ENCODE assay signal across 9 cellular contexts in the genomic region with DNA sequence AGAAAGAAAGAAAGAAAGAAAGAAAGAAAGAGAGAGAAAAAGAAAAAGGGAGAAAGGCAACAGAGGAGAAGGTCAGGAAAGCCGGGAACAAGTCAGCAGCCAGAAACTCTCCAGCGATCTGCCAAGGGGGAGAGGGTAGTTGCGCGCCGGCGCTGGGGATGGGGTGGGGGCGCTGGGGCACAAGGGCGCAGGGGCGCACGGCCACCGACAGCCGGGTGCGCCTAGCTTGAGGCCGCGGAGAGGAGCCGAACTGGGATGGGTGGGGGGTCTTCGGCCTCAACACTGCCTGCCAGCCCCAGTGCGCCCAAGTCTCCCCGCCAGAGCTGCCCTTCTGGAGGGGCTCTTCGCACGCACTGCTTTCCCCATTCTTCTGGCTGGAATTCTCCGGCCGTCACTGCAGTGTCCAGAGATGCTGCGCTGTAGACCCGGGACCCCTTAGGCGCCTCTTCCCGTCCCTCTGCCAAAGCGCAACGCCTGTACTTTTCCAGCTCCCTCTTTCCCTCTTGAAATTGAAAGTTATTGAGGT. TPM values are rescaled to one million over a fixed set of nuclear protein-coding genes. Genes with fewer than 3 reads are reported as not detected.
A peak's percentile ranks its signal among the peaks of the same experiment; 100 is the strongest.
DNase-seq lines count a peak whose midpoint lies in the region; ATAC-seq and TF ChIP-seq lines count a peak whose summit lies in the region.
"Had no signal": no experiment of that assay in that cellular context is flagged by ENCODE, and none has a peak within 500 bp of the region (broad histone marks: within the 10 kb centered on the region; RNA-seq: fewer than 3 reads in every experiment).

No MANE protein-coding gene starts in this region.

- under 1% methylated on average over 24 of the region's 29 CpGs for WGBS in prostate gland

- H4K20me1 ChIP-seq in Karpas-422 (ENCODE audit: insufficient read depth, low read depth, low read length) = no peaks in the 10 kb centered on the region

- intact Hi-C loops in prostate gland (cut with DNase I) = loop anchor here (10.0 kb wide), 3 partner anchors 313 to 1123 kb away; no protein-coding TSS in a partner anchor

- H3K9ac ChIP-seq in Karpas-422 (ENCODE audit: low read length) = no peak overlapping the region

- ATAC-seq in HG03457 (IDR thresholded peaks at IDR 0.05; ENCODE audit: unreplicated experiment) (no peak), HG02798 (IDR thresholded peaks at IDR 0.05; ENCODE audit: poor library complexity, unreplicated experiment) (no peak)

- peak overlapping the region; percentile 57 for H3K4me3 ChIP-seq in fibroblast of villous mesenchyme (ENCODE audit: low read depth, low read length)
- H3K4me3 ChIP-seq in prostate gland = peak overlapping the region; percentile 37 to 40
- H3K4me3 ChIP-seq in Karpas-422 (ENCODE audit: low read length) = no peak overlapping the region

- no peak overlapping the region for H2AFZ ChIP-seq in Karpas-422 (ENCODE audit: low read length)

- H3K27ac ChIP-seq in prostate gland = peak overlapping the region; percentile 49 to 65
- H3K27ac ChIP-seq in Karpas-422 (ENCODE audit: low read length) = no peak overlapping the region

- H3K36me3 ChIP-seq in prostate gland (no peaks in the 10 kb centered on the region), Karpas-422 (ENCODE audit: insufficient read depth, low read length) (no peaks in the 10 kb centered on the region)

- peaks cover 5% of the 10 kb centered on the region for H3K27me3 ChIP-seq in prostate gland (replicated peaks; ENCODE audit: insufficient read depth)
- H3K27me3 ChIP-seq in Karpas-422 (ENCODE audit: low read length) = no peaks in the 10 kb centered on the region

- no peaks in the 10 kb centered on the region for H3K79me2 ChIP-seq in Karpas-422 (ENCODE audit: low read length)

- H3K9me3 ChIP-seq in prostate gland (no peaks in the 10 kb centered on the region), Karpas-422 (ENCODE audit: low read length) (no peaks in the 10 kb centered on the region)

- H3K4me2 ChIP-seq in Karpas-422 (ENCODE audit: low read depth, low read length, poor library complexity, severe bottlenecking) = no peak overlapping the region

- TF ChIP-seq CTCF in fibroblast of villous mesenchyme (IDR thresholded peaks at IDR 0.05; ENCODE audit: insufficient read depth, low read depth, low read length) (no peak), prostate gland (IDR thresholded peaks at IDR 0.05) (no peak)

- peak; percentile 17 for DNase-seq in Daoy (ENCODE audit: low read depth)
- peak; percentile 76 for DNase-seq in NCI-H69 (lab: John Stamatoyannopoulos, UW)
- DNase-seq in fibroblast of villous mesenchyme (ENCODE audit: low read depth) = peak; percentile 31
- DNase-seq in prostate gland (ENCODE audit: low spot score) = no peak
- DNase-seq in Karpas-422 = no peak
- no peak for DNase-seq in HK-2 (ENCODE audit: unreplicated experiment)
- DNase-seq: activated effector memory CD4-positive, alpha-beta T cell treated with Interleukin-2 at 50 U/mL for 16 hours had no signal

- H3K9me2 ChIP-seq in Karpas-422 (replicated peaks; ENCODE audit: insufficient read depth, low read length) = no peaks in the 10 kb centered on the region

- H3K4me1 ChIP-seq in prostate gland (replicated peaks) (no peaks in the 10 kb centered on the region), Karpas-422 (ENCODE audit: low read length) (peaks cover 3% of the 10 kb centered on the region; the same call in 1 of the 2 replicates)

- no peak for TF ChIP-seq POLR2A in prostate gland (IDR thresholded peaks at IDR 0.05)

RNA-seq across cellular contexts. Expression of a gene that starts 0.4 kb away (rescaled TPM):
- total RNA-seq in Daoy (2014; rRNA removed; shearing (Covaris generic)) = not detected in 2 replicates
- 0.32 and 4.7 TPM in 2 replicates for total RNA-seq in fibroblast of villous mesenchyme
- total RNA-seq in prostate gland = 1 to 10 TPM; 1.9 to 4.8 TPM
- not detected in 2 replicates for total RNA-seq in Karpas-422 (2014; rRNA removed; shearing (Covaris generic); ENCODE audit: low replicate concordance)

Comparison
In these comparisons a context has a peak if more than half of its experiments do, and no peak if none do; other contexts are left out.
1. DNase-seq: peak in Daoy (single experiment), NCI-H69 (single experiment) and fibroblast of villous mesenchyme (single experiment); none in prostate gland (single experiment), Karpas-422 (single experiment) and HK-2 (single experiment).